ENCODE assay signal across 8 cellular contexts in genomic region chr4:37890501-37891220, GRCh38. TPM values are rescaled to one million over a fixed set of nuclear protein-coding genes. Genes with fewer than 3 reads are reported as not detected.
DNase-seq lines count a peak whose midpoint lies in the region; ATAC-seq and TF ChIP-seq lines count a peak whose summit lies in the region.

TBC1D1 (plus strand) TSS chr4:37891084; CDS start chr4:37902096, 11,012 bp downstream.

- TF ChIP-seq POLR2A in ovary (IDR thresholded peaks at IDR 0.05) (no peak), upper lobe of left lung (IDR thresholded peaks at IDR 0.05) (no peak)

- H4K20me1 ChIP-seq in PC-9 (ENCODE audit: insufficient read depth), result no peaks in the 10 kb centered on the region

- peak; percentile 29 for ATAC-seq in GM18909 (IDR thresholded peaks at IDR 0.05; ENCODE audit: poor library complexity, unreplicated experiment)
- peak; percentile 24 for ATAC-seq in HG03159 (IDR thresholded peaks at IDR 0.05; ENCODE audit: unreplicated experiment)
- ATAC-seq in upper lobe of left lung (ENCODE audit: low FRiP score in 2 of 2), result peak; percentile 75 to 91

- no peaks in the 10 kb centered on the region for H3F3A ChIP-seq in PC-9 (ENCODE audit: insufficient read depth, low read depth)

- no peaks in the 10 kb centered on the region for H3K9me2 ChIP-seq in PC-9 (ENCODE audit: insufficient read depth)

- intact Hi-C loops in PC-9 (cut with micrococcal nuclease; ENCODE audit: unreplicated experiment) (loop anchor here (2.0 to 5.0 kb wide), 2 partner anchors 63 to 88 kb away; partner anchors contain the start of gene PGM2), ovary (cut with DNase I) (loop anchor here in 3 of 4 donors (2.0 to 10.0 kb wide), 4 partner anchors 63 to 144 kb away; partner anchors contain the start of gene PGM2 (in 2 of the 3))

- WGBS in ovary, 3 donors, result 0 to 2% (median 0%) methylated on average over 34 to 63 of the region's 63 CpGs
- WGBS in upper lobe of left lung, 2 donors, result 0% methylated on average over 18 to 38 of the region's 63 CpGs

- peak within 1 kb of the TSS; percentile 71 for H3K4me2 ChIP-seq in PC-9

- TF ChIP-seq EP300 in ovary (IDR thresholded peaks at IDR 0.05) (no peak), upper lobe of left lung (IDR thresholded peaks at IDR 0.05) (no peak)

- H3K79me2 ChIP-seq in PC-9 (ENCODE audit: low read depth), result no peaks in the 10 kb centered on the region; the same call in 1 of the 2 replicates

- POLR2A ChIA-PET in PC-9 (lab: Charles Lee; ENCODE audit: unreplicated experiment), result interaction anchor here (0.5 kb wide), 1 partner anchor 449 kb away, joined by 4 read pairs; no protein-coding TSS in a partner anchor

- CTCF ChIA-PET in PC-9 (lab: Charles Lee), result interaction anchor here (0.6 to 0.7 kb wide), 2 partner anchors 56 to 147 kb away, joined by 3 to 4 read pairs; no protein-coding TSS in a partner anchor

- H3K36me3 ChIP-seq in PC-9 (ENCODE audit: low read depth), result 0 out of 2 replicates have a peak, but pooled peaks cover 3% of the 10 kb centered on the region
- H3K36me3 ChIP-seq in ovary, result no peaks in the 10 kb centered on the region
- no peaks in the 10 kb centered on the region for H3K36me3 ChIP-seq in upper lobe of left lung

- H3K9me3 ChIP-seq in PC-9 (ENCODE audit: insufficient read depth, low read depth) (no peaks in the 10 kb centered on the region), ovary (no peaks in the 10 kb centered on the region), upper lobe of left lung (no peaks in the 10 kb centered on the region)

- TF ChIP-seq CTCF in PC-9 (conservative IDR thresholded peaks at IDR 0.05) (no peak), ovary (IDR thresholded peaks at IDR 0.05) (no peak), upper lobe of left lung (IDR thresholded peaks at IDR 0.05) (peak in 4 of 6 experiments; percentile 16 to 52 (median 34))

- H3K4me1 ChIP-seq in PC-9 (replicated peaks; ENCODE audit: insufficient read depth), result no peaks in the 10 kb centered on the region; the same call in 1 of the 2 replicates
- H3K4me1 ChIP-seq in ovary (ENCODE audit: insufficient read depth), result no peaks in the 10 kb centered on the region
- peaks cover 10 to 20% (median 14%) of the 10 kb centered on the region in 4 donors for H3K4me1 ChIP-seq in upper lobe of left lung

- no TSS peak for BruUV-seq in PC-9 (replicated peaks; lab: Mats Ljungman, UMichigan)

- H3K4me3 ChIP-seq in PC-9, result peak within 1 kb of the TSS; percentile 64
- H3K4me3 ChIP-seq in ovary, result peak within 1 kb of the TSS; percentile 77
- peak within 1 kb of the TSS; percentile 48 to 94 (median 78) for H3K4me3 ChIP-seq in upper lobe of left lung

- H2AFZ ChIP-seq in PC-9, result peak within 1 kb of the TSS; percentile 85

- no peaks in the 10 kb centered on the region for H3K27me3 ChIP-seq in PC-9 (ENCODE audit: insufficient read depth, low read depth)
- no peaks in the 10 kb centered on the region for H3K27me3 ChIP-seq in ovary
- no peaks in the 10 kb centered on the region for H3K27me3 ChIP-seq in upper lobe of left lung

- peak; percentile 39 for DNase-seq in AG08396 (ENCODE audit: low spot score)
- peak in 1 of 2 experiments; percentile 55 for DNase-seq in PC-9
- peak; percentile 79 for DNase-seq in activated effector memory CD4-positive, alpha-beta T cell treated with anti-CD3 and anti-CD28 coated beads, Interleukin-2, amount 50 U/mL, for 16 hours
- DNase-seq in glomerular visceral epithelial cell (ENCODE audit: extremely low spot score), result peak; percentile 63
- peak; percentile 43 to 66 (median 59) for DNase-seq in ovary
- peak; percentile 87 to 91 for DNase-seq in upper lobe of left lung

- H3K27ac ChIP-seq in PC-9, result no peak within 1 kb of the TSS
- peak within 1 kb of the TSS; percentile 72 to 90 for H3K27ac ChIP-seq in ovary
- H3K27ac ChIP-seq in upper lobe of left lung, result peak within 1 kb of the TSS; percentile 79 to 88 (median 82)

RNA-seq across cellular contexts. Expression of gene TBC1D1, which starts in this region (rescaled TPM):
- total RNA-seq in PC-9 (2021), result 106 and 116 TPM in 2 replicates
- total RNA-seq in ovary, result 100 to 1,000 TPM in 1 of 7 donors, 10 to 100 TPM in 6; 41.9 to 104 (median 63.9) TPM
- polyA plus RNA-seq in ovary, result 10 to 100 TPM; 39.5 to 96.1 TPM
- 10 to 100 TPM; 45.1 to 68.1 (median 58.0) TPM for total RNA-seq in upper lobe of left lung

Comparison
In these comparisons a context has a peak if more than half of its experiments do, and no peak if none do; other contexts are left out.
1. ATAC-seq: peak in every context shown above with its lines; median percentile 83 in upper lobe of left lung; 29 in GM18909; 24 in HG03159.
2. CTCF ChIP-seq: peak in upper lobe of left lung (4 of 6); none in PC-9 (single experiment) and ovary (0 of 3).
3. Peak in every context shown above with its lines, with median percentiles within 50 percentile points of each other: H3K4me3 ChIP-seq.